Comparison of ENCODE assay signal across 1 cellular context in the genomic region with DNA sequence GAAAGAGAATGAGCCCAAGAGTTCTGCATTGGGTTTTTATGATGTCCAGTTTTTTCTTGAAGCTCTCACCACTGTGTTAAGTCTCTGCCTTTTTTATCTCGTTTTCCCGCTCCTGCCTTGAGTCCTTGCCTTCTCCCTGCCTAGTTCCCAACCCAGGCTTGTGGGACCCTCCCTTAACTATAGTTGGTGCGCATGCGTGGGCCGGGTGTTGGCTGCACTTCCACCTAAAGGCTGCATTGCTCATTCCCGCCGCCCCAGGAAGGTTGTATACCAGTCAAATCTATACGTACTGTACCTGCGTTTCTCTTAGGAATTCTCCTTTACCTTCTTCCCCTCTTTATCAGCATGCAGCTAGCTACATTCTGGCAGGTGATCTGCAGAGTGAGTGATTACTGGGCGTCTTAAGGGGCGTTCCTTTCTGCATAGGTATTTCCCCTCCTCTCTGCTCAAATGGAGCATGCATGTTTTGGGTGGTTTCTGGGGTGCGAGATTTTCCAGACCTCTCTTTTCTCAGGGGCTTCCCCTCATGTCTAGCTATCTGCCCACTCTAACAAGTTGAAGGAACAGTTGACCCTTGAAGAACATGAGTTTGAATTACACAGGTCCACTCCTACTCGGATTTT.
TF ChIP-seq lines count a peak whose summit lies in the region.

No MANE protein-coding gene starts in this region.

TF ChIP-seq in K562, 482 proteins besides CTCF, POLR2A, EP300 and RAD21:
- TF ChIP-seq PHF8 (IDR thresholded peaks at IDR 0.05; ENCODE audit: borderline replicate concordance, low read length) (no peak), NRF1 (conservative IDR thresholded peaks at IDR 0.05 in 1 of 2, IDR thresholded peaks at IDR 0.05 in 1 of 2) (peak; percentile 91 to 92)
TF ChIP-seq in K562: peak in this region for 1.
